Comparison of ENCODE assay signal across 33 cellular contexts in the genomic region with DNA sequence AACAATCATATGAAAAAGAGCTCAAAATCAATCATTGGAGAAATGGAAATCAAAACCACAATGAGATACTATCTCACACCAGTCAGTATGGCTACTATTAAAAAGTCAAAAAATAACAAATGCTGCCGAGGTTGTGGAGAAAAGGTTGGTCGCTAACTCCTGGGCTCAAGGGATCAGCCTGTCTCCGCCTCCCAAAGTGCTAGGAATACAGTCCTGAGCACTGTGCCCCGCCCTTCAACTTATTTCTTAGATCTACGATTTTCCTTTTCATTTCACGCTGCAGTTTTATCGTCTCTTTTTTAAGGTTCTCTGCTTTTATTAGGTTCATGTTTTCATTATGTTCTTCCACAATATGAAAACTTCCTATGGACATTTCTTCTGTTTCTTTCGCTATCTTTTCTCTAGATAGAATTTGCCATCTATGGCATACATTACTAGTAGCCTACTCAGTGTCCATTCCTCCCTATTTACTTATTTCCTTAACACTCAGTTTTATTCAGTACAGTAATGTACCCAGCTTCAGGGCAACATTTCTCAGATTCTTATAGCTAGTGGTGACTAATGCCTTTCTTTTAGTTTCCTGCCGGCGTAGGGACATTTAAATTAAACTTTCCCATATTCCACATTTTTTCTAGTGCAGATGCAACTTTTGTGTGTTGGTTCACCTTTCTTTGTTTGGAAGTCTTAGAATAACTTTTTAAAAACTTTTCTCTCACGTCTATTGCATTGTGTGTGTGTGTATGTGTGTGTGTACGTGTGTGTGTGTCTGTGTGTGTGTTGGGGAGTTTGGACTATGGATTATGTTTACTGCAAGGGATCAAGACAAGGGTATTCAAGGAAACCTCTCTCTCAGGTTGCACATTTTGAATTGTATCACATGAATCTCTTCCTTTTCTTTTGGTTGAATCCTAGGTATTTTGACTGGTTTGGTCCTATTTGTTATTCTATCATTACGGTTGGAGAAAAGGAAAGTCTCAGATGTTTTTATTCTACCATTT. TPM values are rescaled to one million over a fixed set of nuclear protein-coding genes. Genes with fewer than 3 reads are reported as not detected.
DNase-seq lines count a peak whose midpoint lies in the region; ATAC-seq and TF ChIP-seq lines count a peak whose summit lies in the region.
"Had no signal": no experiment of that assay in that cellular context is flagged by ENCODE, and none has a peak within 500 bp of the region (broad histone marks: within the 10 kb centered on the region; RNA-seq: fewer than 3 reads in every experiment).

No MANE protein-coding gene starts in this region.

- no peaks in the 10 kb centered on the region for H3K9me3 Mint-ChIP-seq in MCF 10A (ENCODE audit: unreplicated experiment)
- H3K9me3 Mint-ChIP-seq: activated naive CD8-positive, alpha-beta T cell treated with anti-CD3 and anti-CD28 coated beads, Interleukin-2, amount 50 U/mL, for 24 hours; activated T-cell treated with anti-CD3 and anti-CD28 coated beads, Interleukin-2, amount 50 U/mL, for 4 hours; stimulated activated memory B cell treated with anti-CD40 and anti-IgM and Interleukin-4, amounts not matched to agents 10 μg/mL and 1 μg/mL and 100 μg/mL, for 72 hours had no signal

- no peak overlapping the region for H2BK5ac ChIP-seq in mesenchymal stem cell (ENCODE audit: low read depth, low read length, poor library complexity, severe bottlenecking)

- H3K27me3 Mint-ChIP-seq in MCF 10A (ENCODE audit: insufficient read depth, unreplicated experiment), result no peaks in the 10 kb centered on the region
- H3K27me3 Mint-ChIP-seq: activated CD4-positive, alpha-beta T cell treated with anti-CD3 and anti-CD28 coated beads, Interleukin-2, amount 10 ng/mL, durations not matched to agents 24 days and 14 days; activated naive CD8-positive, alpha-beta T cell treated with anti-CD3 and anti-CD28 coated beads, Interleukin-2, amount 50 U/mL, for 24 hours; CD4-positive, CD25-positive, alpha-beta regulatory T cell; effector memory CD8-positive, alpha-beta T cell; naive thymus-derived CD4-positive, alpha-beta T cell; stimulated activated memory B cell treated with anti-CD40 and anti-IgM and Interleukin-4, amounts not matched to agents 10 μg/mL and 1 μg/mL and 100 μg/mL, for 72 hours had no signal

- no peak overlapping the region for H2AK5ac ChIP-seq in mesenchymal stem cell (ENCODE audit: low read length, severe bottlenecking)

- no peak overlapping the region for H2AFZ ChIP-seq in mesenchymal stem cell (ENCODE audit: low read depth, low read length)

- no peak overlapping the region for H4K8ac ChIP-seq in mesenchymal stem cell (ENCODE audit: low read length)

- peak; percentile 40 for DNase-seq in MCF 10A (ENCODE audit: unreplicated experiment)
- DNase-seq in breast epithelium (ENCODE audit: low spot score in 2 of 2), result no peak
- peak; percentile 42 for DNase-seq in amniotic stem cell (lab: John Stamatoyannopoulos, UW)
- DNase-seq in fibroblast of gingiva (ENCODE audit: low read depth), result peak; percentile 18
- DNase-seq in NCI-H526 (lab: John Stamatoyannopoulos, UW), result no peak
- DNase-seq in mesenchymal stem cell, result no peak
- DNase-seq in T-helper 1 cell, result no peak
- DNase-seq: activated CD4-positive, alpha-beta T cell treated with anti-CD3 and anti-CD28 coated beads, Interleukin-2, amount 10 ng/mL, durations not matched to agents 24 days and 14 days; activated naive CD8-positive, alpha-beta T cell treated with anti-CD3 and anti-CD28 coated beads, Interleukin-2, amount 50 U/mL, for 24 hours; activated T-cell treated with anti-CD3 and anti-CD28 coated beads, Interleukin-2, amount 50 U/mL, for 4 hours; CD4-positive, CD25-positive, alpha-beta regulatory T cell; colonic mucosa; effector memory CD8-positive, alpha-beta T cell; GOT3; KG1; left ventricle myocardium inferior; midbrain; MM.1S; naive thymus-derived CD4-positive, alpha-beta T cell; NCI-H1417; NCI-H2029 treated with DMSO at 0.1 percent for 48 hours; NCI-H2227 treated with DMSO at 0.1 percent for 48 hours; NCI-H748 treated with DMSO at 0.1 percent for 48 hours; sigmoid colon; stimulated activated CD4-positive, alpha-beta T cell treated with anti-CD3 and anti-CD28 coated beads, Interleukin-4, amount 100 ng/mL, for 4 hours; substantia nigra had no signal

- H3K27ac ChIP-seq in breast epithelium (no peak overlapping the region), mesenchymal stem cell (ENCODE audit: low read length, poor library complexity, severe bottlenecking) (no peak overlapping the region)
- H3K27ac ChIP-seq: 22Rv1, colonic mucosa, left ventricle myocardium inferior, prostate gland, sigmoid colon, VCaP had no signal

- H3K4me1 ChIP-seq in breast epithelium, result no peaks in the 10 kb centered on the region
- H3K4me1 ChIP-seq in mesenchymal stem cell (ENCODE audit: control insufficient read depth, insufficient read depth, low read depth, low read length), result no peaks in the 10 kb centered on the region
- H3K4me1 ChIP-seq: colonic mucosa, left ventricle myocardium inferior, prostate gland, sigmoid colon had no signal

- no peak overlapping the region for H2BK120ac ChIP-seq in mesenchymal stem cell (ENCODE audit: low read depth, low read length)

- no peak for TF ChIP-seq POLR2A in breast epithelium (IDR thresholded peaks at IDR 0.05)

- H3K27me3 ChIP-seq in breast epithelium (no peaks in the 10 kb centered on the region), mesenchymal stem cell (ENCODE audit: control insufficient read depth in 1 of 2, insufficient read depth in 1 of 2, low read length in 2 of 2) (no peaks in the 10 kb centered on the region)
- H3K27me3 ChIP-seq: colonic mucosa, sigmoid colon had no signal

- H3K14ac ChIP-seq in mesenchymal stem cell (ENCODE audit: low read length in 2 of 2), result no peak overlapping the region

- H2BK15ac ChIP-seq in mesenchymal stem cell (ENCODE audit: low read depth, poor library complexity, severe bottlenecking), result no peak overlapping the region

- no peak overlapping the region for H3K23ac ChIP-seq in mesenchymal stem cell (ENCODE audit: low read length in 2 of 2)

- no peaks in the 10 kb centered on the region for H3K79me1 ChIP-seq in mesenchymal stem cell (replicated peaks; ENCODE audit: low read length, poor library complexity, severe bottlenecking)

- H3K27ac Mint-ChIP-seq in MCF 10A (ENCODE audit: low read depth, unreplicated experiment), result peak overlapping the region; percentile 7
- H3K27ac Mint-ChIP-seq: activated CD4-positive, alpha-beta T cell treated with anti-CD3 and anti-CD28 coated beads, Interleukin-2, amount 10 ng/mL, durations not matched to agents 24 days and 14 days; activated naive CD8-positive, alpha-beta T cell treated with anti-CD3 and anti-CD28 coated beads, Interleukin-2, amount 50 U/mL, for 24 hours; CD4-positive, CD25-positive, alpha-beta regulatory T cell; effector memory CD8-positive, alpha-beta T cell; naive thymus-derived CD4-positive, alpha-beta T cell; stimulated activated memory B cell treated with anti-CD40 and anti-IgM and Interleukin-4, amounts not matched to agents 10 μg/mL and 1 μg/mL and 100 μg/mL, for 72 hours had no signal

- H4K91ac ChIP-seq in mesenchymal stem cell (ENCODE audit: low read length), result no peak overlapping the region

- POLR2A ChIA-PET in MCF 10A (lab: Yijun Ruan, JAX), result interaction anchor here (0.6 to 1.0 kb wide), 2 partner anchors 52 to 55 kb away, joined by 3 read pairs; no protein-coding TSS in a partner anchor

- no peak overlapping the region for H2BK12ac ChIP-seq in mesenchymal stem cell (ENCODE audit: low read length in 2 of 2)

- H3K9ac ChIP-seq in mesenchymal stem cell (ENCODE audit: low read length), result no peak overlapping the region

- H3K36me3 ChIP-seq in breast epithelium, result no peaks in the 10 kb centered on the region
- H3K36me3 ChIP-seq in mesenchymal stem cell (ENCODE audit: control insufficient read depth in 1 of 2, insufficient read depth in 2 of 2, low read depth in 1 of 2, low read length in 2 of 2), result no peaks in the 10 kb centered on the region
- H3K36me3 ChIP-seq: colonic mucosa, left ventricle myocardium inferior, prostate gland, sigmoid colon had no signal

- H3K18ac ChIP-seq in mesenchymal stem cell (ENCODE audit: low read depth in 1 of 2, low read length in 2 of 2), result peak overlapping the region in 1 of 2 experiments; percentile 21

- H3K4ac ChIP-seq in mesenchymal stem cell (ENCODE audit: low read depth in 1 of 2, low read length in 2 of 2), result no peak overlapping the region

- CTCF ChIA-PET in MCF 10A (lab: Yijun Ruan, JAX), result interaction anchor here (0.7 kb wide), 1 partner anchor 115 kb away, joined by 4 read pairs; no protein-coding TSS in a partner anchor

- ATAC-seq in HG03520 (IDR thresholded peaks at IDR 0.05; ENCODE audit: unreplicated experiment), result no peak
- ATAC-seq: activated naive CD8-positive, alpha-beta T cell treated with anti-CD3 and anti-CD28 coated beads, Interleukin-2, amount 50 U/mL, for 24 hours; activated T-cell treated with anti-CD3 and anti-CD28 coated beads, Interleukin-2, amount 50 U/mL, for 4 hours; effector memory CD8-positive, alpha-beta T cell; esophagus mucosa; GM12878; naive thymus-derived CD4-positive, alpha-beta T cell; stimulated activated memory B cell treated with anti-CD40 and anti-IgM and Interleukin-4, amounts not matched to agents 10 μg/mL and 1 μg/mL and 100 μg/mL, for 72 hours had no signal

- intact Hi-C loops in MCF 10A (cut with micrococcal nuclease), result no loop called here
- intact Hi-C loops in breast epithelium (cut with DNase I; ENCODE audit: low total_unique reads), result no loop called here

- H3K36me3 Mint-ChIP-seq in MCF 10A (ENCODE audit: insufficient read depth, unreplicated experiment), result no peaks in the 10 kb centered on the region
- H3K36me3 Mint-ChIP-seq: CD4-positive, CD25-positive, alpha-beta regulatory T cell; naive thymus-derived CD4-positive, alpha-beta T cell; stimulated activated memory B cell treated with anti-CD40 and anti-IgM and Interleukin-4, amounts not matched to agents 10 μg/mL and 1 μg/mL and 100 μg/mL, for 72 hours had no signal

- no peak overlapping the region for H3K4me3 Mint-ChIP-seq in MCF 10A (ENCODE audit: unreplicated experiment)
- H3K4me3 Mint-ChIP-seq: activated CD4-positive, alpha-beta T cell treated with anti-CD3 and anti-CD28 coated beads, Interleukin-2, amount 10 ng/mL, durations not matched to agents 24 days and 14 days; activated naive CD8-positive, alpha-beta T cell treated with anti-CD3 and anti-CD28 coated beads, Interleukin-2, amount 50 U/mL, for 24 hours; activated T-cell treated with anti-CD3 and anti-CD28 coated beads, Interleukin-2, amount 50 U/mL, for 4 hours; CD4-positive, CD25-positive, alpha-beta regulatory T cell; effector memory CD8-positive, alpha-beta T cell; naive thymus-derived CD4-positive, alpha-beta T cell; stimulated activated memory B cell treated with anti-CD40 and anti-IgM and Interleukin-4, amounts not matched to agents 10 μg/mL and 1 μg/mL and 100 μg/mL, for 72 hours had no signal

- peaks cover 12% of the 10 kb centered on the region for H3K4me1 Mint-ChIP-seq in MCF 10A (ENCODE audit: insufficient read depth, unreplicated experiment)
- H3K4me1 Mint-ChIP-seq: activated CD4-positive, alpha-beta T cell treated with anti-CD3 and anti-CD28 coated beads, Interleukin-2, amount 10 ng/mL, durations not matched to agents 24 days and 14 days; activated naive CD8-positive, alpha-beta T cell treated with anti-CD3 and anti-CD28 coated beads, Interleukin-2, amount 50 U/mL, for 24 hours; CD4-positive, CD25-positive, alpha-beta regulatory T cell; naive thymus-derived CD4-positive, alpha-beta T cell; stimulated activated memory B cell treated with anti-CD40 and anti-IgM and Interleukin-4, amounts not matched to agents 10 μg/mL and 1 μg/mL and 100 μg/mL, for 72 hours had no signal

- WGBS in mesenchymal stem cell, result 92% methylated on average over 10 of the region's 13 CpGs

- no peak overlapping the region for H3K4me2 ChIP-seq in mesenchymal stem cell (ENCODE audit: low read length, poor library complexity, severe bottlenecking)

- H3K9me3 ChIP-seq in breast epithelium (peaks cover 0 to 10% of the 10 kb centered on the region in 2 donors), mesenchymal stem cell (ENCODE audit: control insufficient read depth, low read length) (peaks cover 2% of the 10 kb centered on the region)
- H3K9me3 ChIP-seq: colonic mucosa, prostate gland, sigmoid colon had no signal

- TF ChIP-seq CTCF in MCF 10A (IDR thresholded peaks at IDR 0.05; ENCODE audit: unreplicated experiment) (no peak), breast epithelium (IDR thresholded peaks at IDR 0.05) (no peak)

- BruUV-seq in MCF 10A (replicated peaks; lab: Mats Ljungman, UMichigan), result no TSS peak

- no peak overlapping the region for H3K4me3 ChIP-seq in breast epithelium
- no peak overlapping the region for H3K4me3 ChIP-seq in mesenchymal stem cell (ENCODE audit: insufficient read depth in 1 of 2, low read depth in 1 of 2, low read length in 2 of 2)
- H3K4me3 ChIP-seq: colonic mucosa, GM12878, left ventricle myocardium inferior, prostate gland, sigmoid colon had no signal

RNA-seq across cellular contexts. Expression of a gene that starts 21.6 kb away (rescaled TPM):
- 193 and 236 TPM in 2 replicates for total RNA-seq in MCF 10A (2022)
- total RNA-seq in breast epithelium, result 1 to 10 TPM in 2 of 3 donors, under 1 TPM in 1; 0.88 to 7.5 (median 1.8) TPM
- polyA plus RNA-seq in mesenchymal stem cell (2013, experiment 1 of 2), result 32.9 TPM
- polyA plus RNA-seq in mesenchymal stem cell (2013, experiment 2 of 2), result 29.4 TPM
- total RNA-seq: activated CD4-positive, alpha-beta T cell treated with anti-CD3 and anti-CD28 coated beads, Interleukin-2, amount 10 ng/mL, durations not matched to agents 24 days and 14 days; CD4-positive, CD25-positive, alpha-beta regulatory T cell had no signal
- polyA plus RNA-seq: CD4-positive, CD25-positive, alpha-beta regulatory T cell had no signal

Comparison
In these comparisons a context has a peak if more than half of its experiments do, and no peak if none do; other contexts are left out.
1. DNase-seq: peak in MCF 10A (single experiment), amniotic stem cell (single experiment) and fibroblast of gingiva (single experiment); none in breast epithelium (0 of 2), NCI-H526 (0 of 2), mesenchymal stem cell (single experiment) and T-helper 1 cell (0 of 5).
2. RNA of a gene that starts 21.6 kb away (total RNA-seq): 193 to 236 TPM in MCF 10A; 0.88 to 7.5 TPM in breast epithelium; every median in the first group is over 10 times any median in the second.